In genomic region chr14:49052516-49052915, GRCh38 we compare ENCODE assay signal across 24 cellular contexts.
DNase-seq lines count a peak whose midpoint lies in the region; ATAC-seq, FAIRE-seq and TF ChIP-seq lines count a peak whose summit lies in the region.
"Had no signal": no experiment of that assay in that cellular context is flagged by ENCODE, and none has a peak within 500 bp of the region (broad histone marks: within the 10 kb centered on the region; RNA-seq: fewer than 3 reads in every experiment).

No MANE protein-coding gene starts in this region.

- CTCF ChIA-PET in AG04449 (lab: Yijun Ruan, JAX): no interaction called here

- no peaks in the 10 kb centered on the region for H3K9me2 ChIP-seq in MM.1S (replicated peaks; ENCODE audit: insufficient read depth, low read length)

- DNase-seq in AG04449 (ENCODE audit: low read depth, low spot score): peak; percentile 3
- DNase-seq in HT1080 (ENCODE audit: low read depth): peak; percentile 53
- peak; percentile 67 for DNase-seq in amniotic epithelial cell (ENCODE audit: low read depth)
- DNase-seq in kidney epithelial cell (ENCODE audit: low read depth): peak; percentile 12
- no peak for DNase-seq in pancreas
- DNase-seq in MM.1S: no peak
- no peak for DNase-seq in HAP-1 (ENCODE audit: low spot score in 2 of 2)
- DNase-seq: activated CD4-positive, alpha-beta T cell treated with anti-CD3 and anti-CD28 coated beads for 36 hours; body of pancreas; CD4-positive, alpha-beta memory T cell; DMS79 treated with DMSO at 0.1 percent for 48 hours; effector memory CD8-positive, alpha-beta T cell; Kasumi-1; NCI-H1092 treated with DMSO at 0.1 percent for 48 hours; sigmoid colon; T-cell; testis had no signal

- H3F3A ChIP-seq in MM.1S (ENCODE audit: insufficient read depth, low read length): no peaks in the 10 kb centered on the region

- intact Hi-C loops in pancreas (cut with DNase I): no loop called here

- H3K79me2 ChIP-seq in MM.1S (ENCODE audit: low read length): no peaks in the 10 kb centered on the region
- H3K79me2 ChIP-seq: hepatocyte had no signal

- H3K4me3 ChIP-seq in AG04449 (ENCODE audit: low read depth, low read length): no peak overlapping the region
- no peak overlapping the region for H3K4me3 ChIP-seq in kidney epithelial cell (ENCODE audit: low read depth, low read length)
- H3K4me3 ChIP-seq in pancreas: no peak overlapping the region
- H3K4me3 ChIP-seq in MM.1S (ENCODE audit: low read length): no peak overlapping the region
- no peak overlapping the region for H3K4me3 ChIP-seq in HAP-1
- H3K4me3 ChIP-seq: body of pancreas, GM23338, hepatocyte, sigmoid colon, testis had no signal

- H4K20me1 ChIP-seq in MM.1S (ENCODE audit: insufficient read depth, low read length): no peaks in the 10 kb centered on the region

- 51 to 70% methylated on average over 2 of the region's 2 CpGs for WGBS in pancreas, 2 donors

- POLR2A ChIA-PET in AG04449 (lab: Yijun Ruan, JAX): no interaction called here

- ATAC-seq in pancreas (no peak), GM18861 (IDR thresholded peaks at IDR 0.05; ENCODE audit: unreplicated experiment) (no peak)
- ATAC-seq: activated CD4-positive, alpha-beta T cell treated with anti-CD3 and anti-CD28 coated beads for 36 hours; activated naive CD4-positive, alpha-beta T cell treated with anti-CD3 and anti-CD28 coated beads, Interleukin-2, amount 50 U/mL, for 72 hours; body of pancreas; effector memory CD8-positive, alpha-beta T cell; GM23338; stimulated activated effector memory CD8-positive, alpha-beta T cell treated with anti-CD3 and anti-CD28 coated beads, Interleukin-12 subunit alpha, Interleukin-12 subunit beta, amount 100 ng/mL, for 72 hours; T-cell had no signal

- H3K36me3 ChIP-seq in kidney epithelial cell (ENCODE audit: control insufficient read depth, insufficient read depth, low read length) (no peaks in the 10 kb centered on the region), pancreas (no peaks in the 10 kb centered on the region), MM.1S (replicated peaks; ENCODE audit: insufficient read depth, low read length) (no peaks in the 10 kb centered on the region), HAP-1 (replicated peaks) (no peaks in the 10 kb centered on the region)
- H3K36me3 ChIP-seq: sigmoid colon had no signal

- H2AFZ ChIP-seq in MM.1S (ENCODE audit: low read length): no peak overlapping the region
- H2AFZ ChIP-seq: GM23338, hepatocyte had no signal

- FAIRE-seq in pancreas (lab: Jason Lieb, UNC): no peak
- FAIRE-seq: islet of Langerhans, TTC549 had no signal

- H3K9ac ChIP-seq in MM.1S (ENCODE audit: low read length): no peak overlapping the region

- H3K27me3 ChIP-seq in kidney epithelial cell (ENCODE audit: control insufficient read depth, insufficient read depth, low read length) (no peaks in the 10 kb centered on the region), pancreas (no peaks in the 10 kb centered on the region), MM.1S (replicated peaks; ENCODE audit: insufficient read depth, low read length) (no peaks in the 10 kb centered on the region), HAP-1 (ENCODE audit: low read depth) (no peaks in the 10 kb centered on the region)
- H3K27me3 ChIP-seq: body of pancreas, hepatocyte, sigmoid colon, testis had no signal

- no peak overlapping the region for H3K4me2 ChIP-seq in MM.1S (ENCODE audit: low read depth, low read length)
- H3K4me2 ChIP-seq: GM23338, hepatocyte had no signal

- in situ Hi-C loops in HAP-1 (cut with MboI; ENCODE audit: low sequenced_read_pairs): no loop called here

- no peaks in the 10 kb centered on the region for H3K9me3 ChIP-seq in pancreas
- H3K9me3 ChIP-seq in MM.1S (replicated peaks; ENCODE audit: insufficient read depth, low read length): no peaks in the 10 kb centered on the region
- no peaks in the 10 kb centered on the region for H3K9me3 ChIP-seq in HAP-1
- H3K9me3 ChIP-seq: body of pancreas, sigmoid colon, testis had no signal

- TF ChIP-seq CTCF in AG04449 (IDR thresholded peaks at IDR 0.05; ENCODE audit: insufficient read depth, low read length, missing control alignments) (no peak), kidney epithelial cell (IDR thresholded peaks at IDR 0.05; ENCODE audit: insufficient read depth, low read length, poor library complexity, severe bottlenecking) (no peak), pancreas (IDR thresholded peaks at IDR 0.05) (no peak), MM.1S (IDR thresholded peaks at IDR 0.05; ENCODE audit: low read length) (no peak)

- H3K27ac ChIP-seq in pancreas: no peak overlapping the region
- H3K27ac ChIP-seq in MM.1S (ENCODE audit: low read length): no peak overlapping the region
- H3K27ac ChIP-seq: body of pancreas, hepatocyte, sigmoid colon, testis had no signal

- H3K4me1 ChIP-seq in pancreas: no peaks in the 10 kb centered on the region
- H3K4me1 ChIP-seq in MM.1S (ENCODE audit: low read length): no peaks in the 10 kb centered on the region
- no peaks in the 10 kb centered on the region; the same call in 1 of the 2 replicates for H3K4me1 ChIP-seq in HAP-1
- H3K4me1 ChIP-seq: body of pancreas, sigmoid colon, testis had no signal

Comparison
In these comparisons a context has a peak if more than half of its experiments do, and no peak if none do; other contexts are left out.
1. DNase-seq: peak in AG04449 (single experiment), HT1080 (single experiment), amniotic epithelial cell (single experiment) and kidney epithelial cell (single experiment); none in pancreas (0 of 6), MM.1S (single experiment) and HAP-1 (0 of 2).